In genomic region chr10:359093-359492, GRCh38 we compare ENCODE assay signal across 16 cellular contexts.
"Had no signal": no experiment of that assay in that cellular context is flagged by ENCODE, and none has a peak within 500 bp of the region (broad histone marks: within the 10 kb centered on the region; RNA-seq: fewer than 3 reads in every experiment).

No MANE protein-coding gene starts in this region.

- FAIRE-seq: colon had no signal

- H3K4me1 ChIP-seq: ascending aorta, esophagus squamous epithelium, neural progenitor cell, parathyroid adenoma, transverse colon, vagina had no signal

- H3K9me3 ChIP-seq: ascending aorta, esophagus squamous epithelium, transverse colon, vagina had no signal

- H3K27me3 ChIP-seq: ascending aorta, esophagus squamous epithelium, neural progenitor cell, transverse colon, vagina had no signal

- H3K4me1 Mint-ChIP-seq: T-cell had no signal

- H3K36me3 ChIP-seq: neural progenitor cell had no signal

- H3K27me3 Mint-ChIP-seq: T-cell had no signal

- H3K27ac ChIP-seq: ascending aorta, esophagus squamous epithelium, neural progenitor cell, parathyroid adenoma, transverse colon, vagina had no signal

- ATAC-seq: T-cell had no signal

- DNase-seq: activated CD4-positive, CD25-positive, alpha-beta regulatory T cell treated with anti-CD3 and anti-CD28 coated beads, Interleukin-2, amount 50 U/mL, for 72 hours; activated naive CD4-positive, alpha-beta T cell; activated T-cell treated with anti-CD3 and anti-CD28 coated beads for 4 hours; esophagus squamous epithelium; naive B cell; stimulated activated CD4-positive, alpha-beta T cell treated with anti-CD3 and anti-CD28 coated beads, Interleukin-4, amount 100 ng/mL, for 24 hours; stimulated activated naive CD4-positive, alpha-beta T cell treated with Interleukin-2 at 50 U/mL for 16 hours; T-cell; T1000; transverse colon had no signal

- H3K4me3 ChIP-seq: ascending aorta, esophagus squamous epithelium, lung, neural progenitor cell, transverse colon, vagina had no signal

- H3K9me3 Mint-ChIP-seq: naive B cell, neural progenitor cell, T-cell had no signal

- H3K4me3 Mint-ChIP-seq: naive B cell, neural progenitor cell, T-cell had no signal

- H3K27ac Mint-ChIP-seq: naive B cell, T-cell had no signal

- H3K36me3 Mint-ChIP-seq: naive B cell had no signal
